ENCODE assay signal across 12 cellular contexts in genomic region chr10:102599565-102600327, GRCh38. TPM values are rescaled to one million over a fixed set of nuclear protein-coding genes. Genes with fewer than 3 reads are reported as not detected.
DNase-seq lines count a peak whose midpoint lies in the region; ATAC-seq, FAIRE-seq and TF ChIP-seq lines count a peak whose summit lies in the region.
"Had no signal": no experiment of that assay in that cellular context is flagged by ENCODE, and none has a peak within 500 bp of the region (broad histone marks: within the 10 kb centered on the region; RNA-seq: fewer than 3 reads in every experiment).

No MANE protein-coding gene starts in this region.

- peak overlapping the region; percentile 90 for H3K4ac ChIP-seq in mesenchymal stem cell (ENCODE audit: low read depth in 1 of 2, low read length in 2 of 2)

- no peak overlapping the region for H2AFZ ChIP-seq in endothelial cell of umbilical vein (ENCODE audit: low read depth, low read length)
- no peak overlapping the region for H2AFZ ChIP-seq in mesenchymal stem cell (ENCODE audit: low read depth, low read length)

- H3K4me1 ChIP-seq in endothelial cell of umbilical vein (ENCODE audit: control insufficient read depth, extremely low read depth, insufficient read depth, low read length) (peaks cover 70% of the 10 kb centered on the region), mesenchymal stem cell (ENCODE audit: control insufficient read depth, insufficient read depth, low read depth, low read length) (peaks cover 19% of the 10 kb centered on the region), upper lobe of left lung (peaks cover 53 to 76% (median 70%) of the 10 kb centered on the region in 4 donors)

- no peaks in the 10 kb centered on the region for H3K9me3 ChIP-seq in endothelial cell of umbilical vein (replicated peaks; ENCODE audit: control insufficient read depth, insufficient read depth, low read length)
- no peaks in the 10 kb centered on the region for H3K9me3 ChIP-seq in mesenchymal stem cell (ENCODE audit: control insufficient read depth, low read length)
- no peaks in the 10 kb centered on the region for H3K9me3 ChIP-seq in upper lobe of left lung

- dilution Hi-C loops in endothelial cell of umbilical vein (cut with MboI; ENCODE audit: extremely low pct_ligation_motif_present, low sequenced_read_pairs) = no loop called here

- H2BK15ac ChIP-seq in mesenchymal stem cell (ENCODE audit: low read depth, poor library complexity, severe bottlenecking) = peak overlapping the region; percentile 82

- H3K23ac ChIP-seq in mesenchymal stem cell (ENCODE audit: low read length in 2 of 2) = no peak overlapping the region

- H2BK12ac ChIP-seq in mesenchymal stem cell (ENCODE audit: low read length in 2 of 2) = peak overlapping the region; percentile 75 to 99

- no TSS peak for BruUV-seq in endothelial cell of umbilical vein (replicated peaks; lab: Mats Ljungman, UMichigan)

- TF ChIP-seq POLR2A in endothelial cell of umbilical vein (IDR thresholded peaks at IDR 0.05; ENCODE audit: low read depth, low read length) (peak; percentile 86), upper lobe of left lung (IDR thresholded peaks at IDR 0.05) (no peak)

- peak overlapping the region; percentile 88 for H2BK120ac ChIP-seq in mesenchymal stem cell (ENCODE audit: low read depth, low read length)

- H3K4me3 ChIP-seq in endothelial cell of umbilical vein (replicated peaks in 1 of 3; ENCODE audit: insufficient read depth in 1 of 3, low read depth in 1 of 3, low read length in 3 of 3) (no peak overlapping the region), mesenchymal stem cell (ENCODE audit: insufficient read depth in 1 of 2, low read depth in 1 of 2, low read length in 2 of 2) (peak overlapping the region in 1 of 2 experiments; percentile 2), upper lobe of left lung (no peak overlapping the region)

- peak in 1 of 2 donors; percentile 73 for ATAC-seq in upper lobe of left lung (ENCODE audit: low FRiP score in 2 of 2)

- H3K79me2 ChIP-seq in endothelial cell of umbilical vein (ENCODE audit: control insufficient read depth, insufficient read depth, low read length) = no peaks in the 10 kb centered on the region

- intact Hi-C loops in endothelial cell of umbilical vein (cut with micrococcal nuclease) = loop anchor here (1.0 to 5.0 kb wide), 7 partner anchors 12 to 177 kb away; partner anchors contain the start of genes ARL3, FBXL15, SFXN2 and SUFU

- WGBS in mesenchymal stem cell = 10% methylated on average over 7 of the region's 7 CpGs
- WGBS in upper lobe of left lung, 2 donors = 18 to 34% methylated on average over 7 of the region's 7 CpGs

- H2AK5ac ChIP-seq in mesenchymal stem cell (ENCODE audit: low read length, severe bottlenecking) = peak overlapping the region; percentile 41

- peak; percentile 99 for FAIRE-seq in endothelial cell of umbilical vein (lab: Jason Lieb, UNC)
- FAIRE-seq: H1, TTC549 had no signal

- CTCF ChIA-PET in endothelial cell of umbilical vein (lab: Charles Lee) = interaction anchor here (0.8 to 10.0 kb wide), 8 partner anchors 12 to 95 kb away, joined by 3 to 110 read pairs (median 10); partner anchors contain the start of genes SUFU and TRIM8

- peak overlapping the region; percentile 35 for H3K4me2 ChIP-seq in endothelial cell of umbilical vein (ENCODE audit: insufficient read depth, low read length)
- no peak overlapping the region for H3K4me2 ChIP-seq in mesenchymal stem cell (ENCODE audit: low read length, poor library complexity, severe bottlenecking)

- peak overlapping the region; percentile 85 for H4K91ac ChIP-seq in mesenchymal stem cell (ENCODE audit: low read length)

- H3K36me3 ChIP-seq in endothelial cell of umbilical vein (ENCODE audit: control insufficient read depth in 2 of 2, extremely low read depth in 1 of 2, insufficient read depth in 2 of 2, low read length in 2 of 2) (no peaks in the 10 kb centered on the region), mesenchymal stem cell (ENCODE audit: control insufficient read depth in 1 of 2, insufficient read depth in 2 of 2, low read depth in 1 of 2, low read length in 2 of 2) (peaks cover 35 to 62% of the 10 kb centered on the region in 2 experiments), upper lobe of left lung (peaks cover 0 to 36% (median 8%) of the 10 kb centered on the region in 4 donors)

- H3K14ac ChIP-seq in mesenchymal stem cell (ENCODE audit: low read length in 2 of 2) = no peak overlapping the region

- H3K27me3 ChIP-seq in endothelial cell of umbilical vein (ENCODE audit: control insufficient read depth in 2 of 2, insufficient read depth in 2 of 2, low read length in 2 of 2) (no peaks in the 10 kb centered on the region), mesenchymal stem cell (ENCODE audit: control insufficient read depth in 1 of 2, insufficient read depth in 1 of 2, low read length in 2 of 2) (no peaks in the 10 kb centered on the region), upper lobe of left lung (no peaks in the 10 kb centered on the region)

- peak overlapping the region; percentile 95 to 97 for H3K18ac ChIP-seq in mesenchymal stem cell (ENCODE audit: low read depth in 1 of 2, low read length in 2 of 2)

- peaks cover 2% of the 10 kb centered on the region for H3K79me1 ChIP-seq in mesenchymal stem cell (replicated peaks; ENCODE audit: low read length, poor library complexity, severe bottlenecking)

- H3K27ac ChIP-seq in endothelial cell of umbilical vein (ENCODE audit: insufficient read depth, low read depth, low read length) = peak overlapping the region; percentile 92
- H3K27ac ChIP-seq in mesenchymal stem cell (ENCODE audit: low read length, poor library complexity, severe bottlenecking) = peak overlapping the region; percentile 67
- peak overlapping the region; percentile 29 to 82 (median 69) for H3K27ac ChIP-seq in upper lobe of left lung

- TF ChIP-seq EP300 in upper lobe of left lung (IDR thresholded peaks at IDR 0.05) = peak in 2 of 4 donors; percentile 86 to 87

- H3K9me1 ChIP-seq in endothelial cell of umbilical vein (replicated peaks; ENCODE audit: control insufficient read depth, extremely low read depth, insufficient read depth, low read length) = no peaks in the 10 kb centered on the region

- H4K8ac ChIP-seq in mesenchymal stem cell (ENCODE audit: low read length) = peak overlapping the region; percentile 95

- H4K20me1 ChIP-seq in endothelial cell of umbilical vein (replicated peaks; ENCODE audit: control insufficient read depth, extremely low read depth, insufficient read depth, low read length) = no peaks in the 10 kb centered on the region

- POLR2A ChIA-PET in endothelial cell of umbilical vein (lab: Charles Lee) = interaction anchor here (0.6 to 1.5 kb wide), 4 partner anchors 12 to 53 kb away, joined by 3 to 5 read pairs (median 4); no protein-coding TSS in a partner anchor

- peak overlapping the region; percentile 2 for H2BK5ac ChIP-seq in mesenchymal stem cell (ENCODE audit: low read depth, low read length, poor library complexity, severe bottlenecking)

- DNase-seq in NCI-H226 (peak; percentile 87), endothelial cell of umbilical vein (ENCODE audit: low read depth, low spot score) (peak; percentile 98), mesenchymal stem cell (peak; percentile 65), upper lobe of left lung (peak in 1 of 2 donors; percentile 43), ureter (ENCODE audit: low spot score) (no peak), foreskin melanocyte (no peak), NCI-H187 treated with DMSO at 0.1 percent for 48 hours (lab: John Stamatoyannopoulos, UW) (no peak)
- DNase-seq: activated gamma-delta T cell treated with Interleukin-2 at 50 U/mL for 16 hours, MV-4-11, nucleus accumbens had no signal

- H3K9ac ChIP-seq in endothelial cell of umbilical vein (replicated peaks; ENCODE audit: extremely low read depth, insufficient read depth, low read length) (peak overlapping the region; percentile 62), mesenchymal stem cell (ENCODE audit: low read length) (peak overlapping the region; percentile 83)

- TF ChIP-seq CTCF in endothelial cell of umbilical vein (IDR thresholded peaks at IDR 0.05; ENCODE audit: extremely low read depth in 1 of 2, insufficient read depth in 1 of 2, low read depth in 1 of 2, low read length in 2 of 2) (no peak), upper lobe of left lung (IDR thresholded peaks at IDR 0.05) (no peak)

TF ChIP-seq in endothelial cell of umbilical vein, 7 proteins besides CTCF, POLR2A, EP300 and RAD21:
- TF ChIP-seq FOS (IDR thresholded peaks at IDR 0.05; ENCODE audit: borderline replicate concordance, insufficient read depth, low read length) = peak; percentile 64
- no peak for TF ChIP-seq EZH2 (IDR thresholded peaks at IDR 0.05; ENCODE audit: borderline replicate concordance, low read depth, low read length, severe bottlenecking)
- TF ChIP-seq POLR2AphosphoS5 (IDR thresholded peaks at IDR 0.05; ENCODE audit: insufficient read depth, low read depth, low read length) = peak; percentile 98
- TF ChIP-seq MYC (IDR thresholded peaks at IDR 0.05; ENCODE audit: low read depth, low read length) = no peak
- TF ChIP-seq, protein P1, sequence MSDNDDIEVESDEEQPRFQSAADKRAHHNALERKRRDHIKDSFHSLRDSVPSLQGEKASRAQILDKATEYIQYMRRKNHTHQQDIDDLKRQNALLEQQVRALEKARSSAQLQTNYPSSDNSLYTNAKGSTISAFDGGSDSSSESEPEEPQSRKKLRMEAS (IDR thresholded peaks at IDR 0.05; ENCODE audit: insufficient read depth, insufficient read length) = no peak
- peak; percentile 100 for TF ChIP-seq GATA2 (IDR thresholded peaks at IDR 0.05; ENCODE audit: insufficient read depth, insufficient read length, low read depth, low read length)
- peak; percentile 27 for TF ChIP-seq JUN (IDR thresholded peaks at IDR 0.05; ENCODE audit: borderline replicate concordance, insufficient read depth, insufficient read length, low read depth)
TF ChIP-seq in endothelial cell of umbilical vein: peak in this region for 4.

RNA-seq across cellular contexts. Expression of gene TRIM8, which starts 44.5 kb away (rescaled TPM):
- total RNA-seq in endothelial cell of umbilical vein = 108 and 114 TPM in 2 replicates
- 74.1 and 77.2 TPM in 2 replicates for polyA plus RNA-seq in endothelial cell of umbilical vein
- polyA plus RNA-seq in endothelial cell of umbilical vein (2011; cell fraction: cytosol; rRNA removed) = 88.7 and 106 TPM in 2 replicates
- polyA plus RNA-seq in endothelial cell of umbilical vein (2011; cell fraction: nucleus; rRNA removed) = 74.2 and 76.4 TPM in 2 replicates
- 154 and 159 TPM in 2 replicates for polyA plus RNA-seq in endothelial cell of umbilical vein (2012)
- 45.9 and 64.0 TPM in 2 replicates for polyA minus RNA-seq in endothelial cell of umbilical vein
- polyA minus RNA-seq in endothelial cell of umbilical vein (2011; cell fraction: cytosol; rRNA and poly(A)+ RNA removed) = 17.6 TPM
- polyA minus RNA-seq in endothelial cell of umbilical vein (2011; cell fraction: nucleus; rRNA and poly(A)+ RNA removed) = 26.3 and 40.0 TPM in 2 replicates
- 113 TPM for polyA plus RNA-seq in mesenchymal stem cell (2013, experiment 1 of 2)
- 115 TPM for polyA plus RNA-seq in mesenchymal stem cell (2013, experiment 2 of 2)
- total RNA-seq in upper lobe of left lung = 100 to 1,000 TPM; 162 to 279 (median 177) TPM
- 137 TPM for total RNA-seq in ureter

Comparison
In these comparisons a context has a peak if more than half of its experiments do, and no peak if none do; other contexts are left out.
1. DNase-seq: peak in NCI-H226 (single experiment), endothelial cell of umbilical vein (single experiment) and mesenchymal stem cell (single experiment); none in ureter (single experiment), foreskin melanocyte (single experiment) and NCI-H187 treated with DMSO at 0.1 percent for 48 hours (single experiment).
2. Peak in every context shown above with its lines, with median percentiles within 50 percentile points of each other: H3K27ac ChIP-seq.